In the genomic region with DNA sequence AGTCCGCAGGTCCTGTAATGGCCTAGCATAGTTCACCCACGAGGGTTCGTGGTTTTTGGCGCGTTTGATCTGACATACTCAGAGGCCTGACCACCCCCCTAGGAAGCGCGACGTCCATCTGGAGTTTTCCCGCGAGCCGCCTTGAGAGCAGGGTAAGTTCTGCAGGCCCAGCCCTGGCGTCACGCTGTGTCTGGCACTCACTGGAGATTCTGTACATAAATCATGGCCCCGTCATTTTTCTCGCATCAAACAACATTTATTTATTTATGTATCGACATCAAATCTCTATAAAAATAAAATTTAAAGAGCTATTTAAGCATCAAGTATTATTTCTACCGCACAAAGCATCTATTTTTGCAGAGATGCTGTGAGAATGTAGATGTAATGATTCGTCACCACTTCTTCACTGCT, we compare ENCODE assay signal across 8 cellular contexts. TPM values are rescaled to one million over a fixed set of nuclear protein-coding genes. Genes with fewer than 3 reads are reported as not detected.
A peak's percentile ranks its signal among the peaks of the same experiment; 100 is the strongest.
DNase-seq lines count a peak whose midpoint lies in the region; ATAC-seq and TF ChIP-seq lines count a peak whose summit lies in the region.

No MANE protein-coding gene starts in this region.

- peaks cover 38% of the 10 kb centered on the region for H3F3A ChIP-seq in SK-N-SH (replicated peaks; ENCODE audit: insufficient read depth)

- peaks cover 4% of the 10 kb centered on the region for H4K20me1 ChIP-seq in SK-N-SH (ENCODE audit: insufficient read depth)

- TF ChIP-seq RAD21 in SK-N-SH (IDR thresholded peaks at IDR 0.05; ENCODE audit: low read length): no peak

- CTCF ChIA-PET in SK-N-SH (lab: Yijun Ruan, JAX): interaction anchor here (1.0 to 3.5 kb wide), 6 partner anchors 11 to 50 kb away, joined by 3 to 14 read pairs (median 6); no protein-coding TSS in a partner anchor

- H3K27ac ChIP-seq in SK-N-SH (ENCODE audit: low read depth in 2 of 2, low read length in 1 of 2): peak overlapping the region; percentile 97 to 98

- H3K9me2 ChIP-seq in SK-N-SH: no peaks in the 10 kb centered on the region

- no peaks in the 10 kb centered on the region for H3K27me3 ChIP-seq in SK-N-SH (ENCODE audit: insufficient read depth)

- H3K79me2 ChIP-seq in SK-N-SH (ENCODE audit: insufficient read depth): peaks cover 39% of the 10 kb centered on the region

- H3K36me3 ChIP-seq in SK-N-SH (replicated peaks in 1 of 2; ENCODE audit: control insufficient read depth in 1 of 2, insufficient read depth in 2 of 2, low read length in 1 of 2): peaks cover 2 to 8% of the 10 kb centered on the region in 2 experiments

- H3K9ac ChIP-seq in SK-N-SH: peak overlapping the region; percentile 95

- H3K4me3 ChIP-seq in SK-N-SH (ENCODE audit: low read depth in 2 of 2, low read length in 1 of 2): peak overlapping the region; percentile 67 to 86
- peak overlapping the region; percentile 95 for H3K4me3 ChIP-seq in fibroblast of the aortic adventitia (ENCODE audit: low read depth, low read length)
- peak overlapping the region; percentile 86 for H3K4me3 ChIP-seq in retinal pigment epithelial cell (ENCODE audit: low read length)

- peak overlapping the region; percentile 97 for H3K4me2 ChIP-seq in SK-N-SH

- TF ChIP-seq CTCF in SK-N-SH (IDR thresholded peaks at IDR 0.05): no peak
- no peak for TF ChIP-seq CTCF in fibroblast of the aortic adventitia (IDR thresholded peaks at IDR 0.05; ENCODE audit: insufficient read depth, low read length)
- TF ChIP-seq CTCF in retinal pigment epithelial cell (conservative IDR thresholded peaks at IDR 0.05; ENCODE audit: low read depth, low read length): no peak

- under 1% methylated on average over 12 of the region's 18 CpGs for WGBS in SK-N-SH (ENCODE audit: low lambda C conversion rate)

- TF ChIP-seq EP300 in SK-N-SH (IDR thresholded peaks at IDR 0.05; ENCODE audit: borderline replicate concordance in 1 of 2, low read depth in 1 of 2, low read length in 1 of 2): no peak

- H2AFZ ChIP-seq in SK-N-SH (ENCODE audit: low read depth): peak overlapping the region; percentile 71; the same call in 1 of the 2 replicates

- peak; percentile 4 for ATAC-seq in GM21717 (IDR thresholded peaks at IDR 0.05; ENCODE audit: unreplicated experiment)
- ATAC-seq in HG02642 (IDR thresholded peaks at IDR 0.05; ENCODE audit: poor library complexity, unreplicated experiment): no peak

- H3K4me1 ChIP-seq in SK-N-SH (ENCODE audit: control insufficient read depth in 1 of 2, insufficient read depth in 2 of 2, low read depth in 1 of 2, low read length in 1 of 2): peaks cover 0 to 18% of the 10 kb centered on the region in 2 experiments; a peak in 2 of 4 replicates

- DNase-seq in SK-N-SH: no peak
- no peak for DNase-seq in fibroblast of the aortic adventitia (ENCODE audit: low read depth)
- DNase-seq in retinal pigment epithelial cell (ENCODE audit: low read depth): no peak
- no peak for DNase-seq in NCI-H774 (lab: John Stamatoyannopoulos, UW)
- no peak for DNase-seq in globus pallidus (ENCODE audit: low spot score)
- DNase-seq in NOMO-1 treated with dmso at 0.1 percent for 144 hours (lab: John Stamatoyannopoulos, UW; ENCODE audit: unreplicated experiment): no peak

- H3K9me3 ChIP-seq in SK-N-SH: no peaks in the 10 kb centered on the region

- POLR2A ChIA-PET in SK-N-SH (lab: Yijun Ruan, JAX): interaction anchor here (1.0 to 3.4 kb wide), 4 partner anchors 12 to 39 kb away, joined by 4 to 29 read pairs (median 6); a partner anchor contains a TSS

TF ChIP-seq in SK-N-SH, 30 proteins besides CTCF, POLR2A, EP300 and RAD21:
- TF ChIP-seq, protein P1, sequence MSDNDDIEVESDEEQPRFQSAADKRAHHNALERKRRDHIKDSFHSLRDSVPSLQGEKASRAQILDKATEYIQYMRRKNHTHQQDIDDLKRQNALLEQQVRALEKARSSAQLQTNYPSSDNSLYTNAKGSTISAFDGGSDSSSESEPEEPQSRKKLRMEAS (IDR thresholded peaks at IDR 0.05; ENCODE audit: low read depth): peak; percentile 20
- no peak for TF ChIP-seq EZH2phosphoT487 (IDR thresholded peaks at IDR 0.05; ENCODE audit: borderline replicate concordance, low read depth)
TF ChIP-seq in SK-N-SH: peak in this region for 1.

RNA-seq across cellular contexts. Expression of a gene that starts 0.4 kb away (rescaled TPM):
- polyA plus RNA-seq in SK-N-SH (2012; rRNA removed): 35.3 and 35.9 TPM in 2 replicates
- polyA plus RNA-seq in SK-N-SH (2012; cell fraction: cytosol; rRNA removed): 17.4 and 20.2 TPM in 2 replicates
- 123 and 125 TPM in 2 replicates for polyA plus RNA-seq in SK-N-SH (2012; cell fraction: nucleus; rRNA removed)
- 12.7 and 19.1 TPM in 2 replicates for total RNA-seq in fibroblast of the aortic adventitia (ENCODE audit: low replicate concordance)

RNA-seq across cellular contexts. Expression of a gene that starts 17.6 kb away (rescaled TPM):
- polyA plus RNA-seq in SK-N-SH (2012; rRNA removed): 2.0 and 3.5 TPM in 2 replicates
- polyA plus RNA-seq in SK-N-SH (2012; cell fraction: cytosol; rRNA removed): 2.8 and 2.9 TPM in 2 replicates
- polyA plus RNA-seq in SK-N-SH (2012; cell fraction: nucleus; rRNA removed): 2.4 and 3.9 TPM in 2 replicates
- total RNA-seq in fibroblast of the aortic adventitia (ENCODE audit: low replicate concordance): 0.74 and 3.3 TPM in 2 replicates

RNA-seq across cellular contexts. Expression of a gene that starts 21.1 kb away (rescaled TPM):
- 4,191 and 4,715 TPM in 2 replicates for polyA plus RNA-seq in SK-N-SH (2012; rRNA removed)
- 3,130 and 3,829 TPM in 2 replicates for polyA plus RNA-seq in SK-N-SH (2012; cell fraction: cytosol; rRNA removed)
- 1,982 and 2,553 TPM in 2 replicates for polyA plus RNA-seq in SK-N-SH (2012; cell fraction: nucleus; rRNA removed)
- 2,117 and 4,931 TPM in 2 replicates for total RNA-seq in fibroblast of the aortic adventitia (ENCODE audit: low replicate concordance)

RNA-seq across cellular contexts. Expression of a gene that starts 38.3 kb away (rescaled TPM):
- polyA plus RNA-seq in SK-N-SH (2012; rRNA removed): 6.4 and 10.6 TPM in 2 replicates
- polyA plus RNA-seq in SK-N-SH (2012; cell fraction: cytosol; rRNA removed): 5.2 and 6.2 TPM in 2 replicates
- 34.7 and 38.0 TPM in 2 replicates for polyA plus RNA-seq in SK-N-SH (2012; cell fraction: nucleus; rRNA removed)
- 7.4 and 15.6 TPM in 2 replicates for total RNA-seq in fibroblast of the aortic adventitia (ENCODE audit: low replicate concordance)
